9 cellular contexts compared by ENCODE assay signal in the genomic region with DNA sequence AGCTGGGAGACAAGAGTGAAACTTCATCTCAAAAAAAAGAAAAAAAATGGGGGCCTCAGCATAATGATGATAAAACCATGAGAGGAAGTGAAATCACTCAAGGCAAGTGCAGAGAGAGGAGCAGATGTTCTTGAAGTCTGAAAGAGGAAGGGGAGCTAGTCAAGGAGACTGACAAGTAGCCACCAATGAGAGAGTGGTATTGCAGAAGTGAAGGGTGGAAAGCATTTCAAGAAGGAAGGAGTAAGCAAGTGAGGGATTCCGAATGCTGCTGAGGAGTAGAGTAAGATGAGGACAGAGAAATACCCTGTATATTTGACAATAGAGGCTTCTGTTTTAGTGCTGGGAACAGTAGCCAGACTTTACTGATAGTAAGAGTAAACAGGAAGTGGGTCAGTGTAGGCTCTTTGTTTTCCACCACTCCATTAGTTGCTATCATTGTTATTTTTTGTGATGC. TPM values are rescaled to one million over a fixed set of nuclear protein-coding genes. Genes with fewer than 3 reads are reported as not detected.
A peak's percentile ranks its signal among the peaks of the same experiment; 100 is the strongest.
DNase-seq lines count a peak whose midpoint lies in the region; ATAC-seq and TF ChIP-seq lines count a peak whose summit lies in the region.
"Had no signal": no experiment of that assay in that cellular context is flagged by ENCODE, and none has a peak within 500 bp of the region (broad histone marks: within the 10 kb centered on the region; RNA-seq: fewer than 3 reads in every experiment).

No MANE protein-coding gene starts in this region.

- H3K36me3 Mint-ChIP-seq in activated naive CD8-positive, alpha-beta T cell treated with anti-CD3 and anti-CD28 coated beads for 36 hours, result peaks cover 8% of the 10 kb centered on the region

- H3K4me3 Mint-ChIP-seq in activated naive CD8-positive, alpha-beta T cell treated with anti-CD3 and anti-CD28 coated beads for 36 hours, result no peak overlapping the region

- peak overlapping the region; percentile 6 for H3K27ac Mint-ChIP-seq in activated naive CD8-positive, alpha-beta T cell treated with anti-CD3 and anti-CD28 coated beads for 36 hours

- TF ChIP-seq CTCF in GM12865 (IDR thresholded peaks at IDR 0.05; ENCODE audit: insufficient read depth, low read depth, low read length, missing control alignments) (no peak), gastroesophageal sphincter (IDR thresholded peaks at IDR 0.05) (no peak)

- no peaks in the 10 kb centered on the region for H3K9me3 Mint-ChIP-seq in activated naive CD8-positive, alpha-beta T cell treated with anti-CD3 and anti-CD28 coated beads for 36 hours

- TF ChIP-seq POLR2A in gastroesophageal sphincter (IDR thresholded peaks at IDR 0.05), result no peak

- H3K4me1 ChIP-seq in gastroesophageal sphincter, result peaks cover 0 to 28% (median 10%) of the 10 kb centered on the region in 3 donors

- no peak overlapping the region for H3K27ac ChIP-seq in gastroesophageal sphincter

- H3K27me3 ChIP-seq in gastroesophageal sphincter, result no peaks in the 10 kb centered on the region

- no peak for TF ChIP-seq EP300 in gastroesophageal sphincter (IDR thresholded peaks at IDR 0.05)

- WGBS in gastroesophageal sphincter (ENCODE audit: low coverage in 1 of 2), 2 donors, result 83 to 89% methylated on average over 1 of the region's 1 CpG

- ATAC-seq in GM21367 (IDR thresholded peaks at IDR 0.05; ENCODE audit: unreplicated experiment) (peak; percentile 86), HG03521 (IDR thresholded peaks at IDR 0.05; ENCODE audit: unreplicated experiment) (peak; percentile 77), gastroesophageal sphincter (no peak)

- H3K4me1 Mint-ChIP-seq in activated naive CD8-positive, alpha-beta T cell treated with anti-CD3 and anti-CD28 coated beads for 36 hours, result peaks cover 19% of the 10 kb centered on the region

- no peaks in the 10 kb centered on the region for H3K9me3 ChIP-seq in gastroesophageal sphincter

- H3K36me3 ChIP-seq in gastroesophageal sphincter, result peaks cover 0 to 45% of the 10 kb centered on the region in 2 donors

- peak; percentile 92 for DNase-seq in GM12865 (ENCODE audit: low read depth)
- no peak for DNase-seq in activated naive CD8-positive, alpha-beta T cell treated with anti-CD3 and anti-CD28 coated beads for 36 hours
- DNase-seq in SW 1271 (lab: John Stamatoyannopoulos, UW), result no peak
- DNase-seq in NCI-H82 (lab: John Stamatoyannopoulos, UW), result no peak
- DNase-seq in KG1 (lab: John Stamatoyannopoulos, UW), result no peak

- H3K4me3 ChIP-seq in GM12865 (ENCODE audit: low read depth, low read length) (peak overlapping the region; percentile 32), gastroesophageal sphincter (no peak overlapping the region)
- H3K4me3 ChIP-seq: skin epidermis had no signal

- H3K27me3 Mint-ChIP-seq in activated naive CD8-positive, alpha-beta T cell treated with anti-CD3 and anti-CD28 coated beads for 36 hours, result no peaks in the 10 kb centered on the region

RNA-seq across cellular contexts. Expression of gene TATDN3, which starts 2.9 kb away (rescaled TPM):
- 10 to 100 TPM; 15.2 to 18.9 TPM for total RNA-seq in activated naive CD8-positive, alpha-beta T cell treated with anti-CD3 and anti-CD28 coated beads for 36 hours
- total RNA-seq in gastroesophageal sphincter, result 10 to 100 TPM in 2 of 4 donors, 1 to 10 TPM in 2; 7.9 to 23.0 (median 9.9) TPM

RNA-seq across cellular contexts. Expression of gene NSL1, which starts 3.0 kb away (rescaled TPM):
- total RNA-seq in activated naive CD8-positive, alpha-beta T cell treated with anti-CD3 and anti-CD28 coated beads for 36 hours, result 10 to 100 TPM; 35.7 to 36.7 TPM
- total RNA-seq in gastroesophageal sphincter, result 10 to 100 TPM; 20.1 to 36.4 (median 31.1) TPM

RNA-seq across cellular contexts. Expression of gene SPATA45, which starts 52.9 kb away (rescaled TPM):
- not detected for total RNA-seq in activated naive CD8-positive, alpha-beta T cell treated with anti-CD3 and anti-CD28 coated beads for 36 hours
- not detected for total RNA-seq in gastroesophageal sphincter
